7 cellular contexts compared by ENCODE assay signal in the genomic region with DNA sequence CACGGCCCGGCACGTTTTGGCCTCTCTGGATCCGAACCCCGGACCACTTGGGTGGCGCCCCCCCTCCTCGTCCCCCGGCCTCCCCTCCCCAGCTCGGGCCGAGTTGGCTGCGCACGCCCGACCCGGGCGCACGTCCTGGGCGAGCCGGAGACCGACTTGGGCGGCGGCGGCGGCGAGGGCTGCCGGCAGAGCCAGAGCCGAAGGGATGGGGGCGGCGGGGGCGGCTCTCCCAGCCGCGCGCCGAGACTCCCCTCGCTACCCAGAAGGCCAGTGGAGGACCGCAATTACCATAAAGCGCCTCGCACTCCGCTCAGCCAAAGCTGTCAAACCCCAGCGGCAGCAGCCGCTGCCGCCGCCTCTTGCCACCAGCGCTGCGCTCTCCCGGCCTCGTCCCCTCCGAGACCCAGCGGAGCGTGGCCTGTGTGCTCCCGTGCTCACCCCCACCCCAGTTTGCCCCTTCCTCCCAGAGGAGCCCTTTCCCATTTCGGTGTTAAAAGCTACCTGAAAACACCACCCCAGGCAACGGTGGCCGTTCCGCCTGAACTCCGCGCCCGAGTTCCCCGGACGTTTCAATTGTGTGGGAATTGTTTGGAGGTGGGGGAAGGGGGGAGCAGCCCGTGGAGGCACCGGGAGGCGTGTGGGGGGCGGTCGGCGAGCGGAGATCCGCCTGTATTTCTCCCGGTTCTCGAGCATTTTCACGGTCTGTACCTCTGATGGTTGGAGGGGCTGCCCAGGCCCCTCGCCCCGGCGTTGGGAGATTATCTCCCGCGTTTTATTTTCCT. TPM values are rescaled to one million over a fixed set of nuclear protein-coding genes. Genes with fewer than 3 reads are reported as not detected.
DNase-seq lines count a peak whose midpoint lies in the region; ATAC-seq and TF ChIP-seq lines count a peak whose summit lies in the region.

No MANE protein-coding gene starts in this region.

- peaks cover 3 to 8% of the 10 kb centered on the region in 2 donors for H3K4me1 ChIP-seq in gastrocnemius medialis

- ATAC-seq in activated naive CD8-positive, alpha-beta T cell treated with anti-CD3 and anti-CD28 coated beads, Interleukin-2, amount 50 U/mL, for 24 hours: peak; percentile 17
- ATAC-seq in gastrocnemius medialis: peak; percentile 13 to 37

- peak overlapping the region; percentile 88 to 93 (median 91) for H3K27ac ChIP-seq in gastrocnemius medialis

- H3K4me3 Mint-ChIP-seq in HFFc6: peak overlapping the region; percentile 86
- peak overlapping the region; percentile 72 for H3K4me3 Mint-ChIP-seq in activated naive CD8-positive, alpha-beta T cell treated with anti-CD3 and anti-CD28 coated beads, Interleukin-2, amount 50 U/mL, for 24 hours

- H3K27ac Mint-ChIP-seq in HFFc6: peak overlapping the region; percentile 64
- H3K27ac Mint-ChIP-seq in activated naive CD8-positive, alpha-beta T cell treated with anti-CD3 and anti-CD28 coated beads, Interleukin-2, amount 50 U/mL, for 24 hours: peak overlapping the region; percentile 64

- no peaks in the 10 kb centered on the region for H3K9me3 ChIP-seq in gastrocnemius medialis

- peaks cover 0 to 27% (median 16%) of the 10 kb centered on the region in 3 donors for H3K27me3 ChIP-seq in gastrocnemius medialis

- H3K36me3 ChIP-seq in gastrocnemius medialis: no peaks in the 10 kb centered on the region

- in situ Hi-C loops in gastrocnemius medialis (cut with MboI; ENCODE audit: low sequenced_read_pairs in 4 of 4): loop anchor here in 1 of 4 donors (10.0 kb wide), 1 partner anchor 46 kb away; no protein-coding TSS in a partner anchor

- peak; percentile 63 to 64 for TF ChIP-seq POLR2A in gastrocnemius medialis (IDR thresholded peaks at IDR 0.05)

- no peaks in the 10 kb centered on the region for H3K36me3 Mint-ChIP-seq in HFFc6 (ENCODE audit: low read depth)
- H3K36me3 Mint-ChIP-seq in activated naive CD8-positive, alpha-beta T cell treated with anti-CD3 and anti-CD28 coated beads, Interleukin-2, amount 50 U/mL, for 24 hours (ENCODE audit: low read depth): peaks cover 2% of the 10 kb centered on the region

- intact Hi-C loops in gastrocnemius medialis (cut with DNase I; ENCODE audit: low total_unique reads): loop anchor here (5.0 to 10.0 kb wide), 5 partner anchors 74 to 364 kb away; no protein-coding TSS in a partner anchor

- H3K27me3 Mint-ChIP-seq in HFFc6 (ENCODE audit: insufficient read depth): no peaks in the 10 kb centered on the region
- no peaks in the 10 kb centered on the region for H3K27me3 Mint-ChIP-seq in activated naive CD8-positive, alpha-beta T cell treated with anti-CD3 and anti-CD28 coated beads, Interleukin-2, amount 50 U/mL, for 24 hours

- H3K4me3 ChIP-seq in gastrocnemius medialis: peak overlapping the region; percentile 64 to 94 (median 82)

- H3K4me1 Mint-ChIP-seq in HFFc6 (ENCODE audit: low read depth): peaks cover 12% of the 10 kb centered on the region
- peaks cover 27% of the 10 kb centered on the region for H3K4me1 Mint-ChIP-seq in activated naive CD8-positive, alpha-beta T cell treated with anti-CD3 and anti-CD28 coated beads, Interleukin-2, amount 50 U/mL, for 24 hours

- no peak for TF ChIP-seq CTCF in HFFc6 (IDR thresholded peaks at IDR 0.05)
- TF ChIP-seq CTCF in gastrocnemius medialis (IDR thresholded peaks at IDR 0.05 in 4 of 5, conservative IDR thresholded peaks at IDR 0.05 in 1 of 5): no peak

- H3K9me3 Mint-ChIP-seq in HFFc6: no peaks in the 10 kb centered on the region
- H3K9me3 Mint-ChIP-seq in activated naive CD8-positive, alpha-beta T cell treated with anti-CD3 and anti-CD28 coated beads, Interleukin-2, amount 50 U/mL, for 24 hours: no peaks in the 10 kb centered on the region

- peak; percentile 43 for DNase-seq in GM03348 (ENCODE audit: low spot score)
- peak; percentile 48 for DNase-seq in HFFc6
- DNase-seq in OCI-M1 (lab: John Stamatoyannopoulos, UW): peak; percentile 77
- DNase-seq in activated naive CD8-positive, alpha-beta T cell treated with anti-CD3 and anti-CD28 coated beads, Interleukin-2, amount 50 U/mL, for 24 hours: peak; percentile 49
- DNase-seq in hypothalamus (lab: John Stamatoyannopoulos, UW): peak in 37 of 51 donors; percentile 1 to 75 (median 44)
- peak in 1 of 2 donors; percentile 45 for DNase-seq in gastrocnemius medialis
- no peak for DNase-seq in hepatic stellate cell (ENCODE audit: low spot score)

RNA-seq across cellular contexts. Expression of a gene that starts 0.7 kb away (rescaled TPM):
- total RNA-seq in HFFc6 (2021; fragmentation: NEBNext Ultra II Directional; extraction: Animal tissue kit (Norgen Biotek cat#: 25700)): 10 to 100 TPM; 15.0 to 20.3 (median 18.3) TPM
- 10 to 100 TPM in 3 of 4 donors, 1 to 10 TPM in 1; 6.5 to 43.8 (median 18.4) TPM for total RNA-seq in gastrocnemius medialis
